In the genomic region with DNA sequence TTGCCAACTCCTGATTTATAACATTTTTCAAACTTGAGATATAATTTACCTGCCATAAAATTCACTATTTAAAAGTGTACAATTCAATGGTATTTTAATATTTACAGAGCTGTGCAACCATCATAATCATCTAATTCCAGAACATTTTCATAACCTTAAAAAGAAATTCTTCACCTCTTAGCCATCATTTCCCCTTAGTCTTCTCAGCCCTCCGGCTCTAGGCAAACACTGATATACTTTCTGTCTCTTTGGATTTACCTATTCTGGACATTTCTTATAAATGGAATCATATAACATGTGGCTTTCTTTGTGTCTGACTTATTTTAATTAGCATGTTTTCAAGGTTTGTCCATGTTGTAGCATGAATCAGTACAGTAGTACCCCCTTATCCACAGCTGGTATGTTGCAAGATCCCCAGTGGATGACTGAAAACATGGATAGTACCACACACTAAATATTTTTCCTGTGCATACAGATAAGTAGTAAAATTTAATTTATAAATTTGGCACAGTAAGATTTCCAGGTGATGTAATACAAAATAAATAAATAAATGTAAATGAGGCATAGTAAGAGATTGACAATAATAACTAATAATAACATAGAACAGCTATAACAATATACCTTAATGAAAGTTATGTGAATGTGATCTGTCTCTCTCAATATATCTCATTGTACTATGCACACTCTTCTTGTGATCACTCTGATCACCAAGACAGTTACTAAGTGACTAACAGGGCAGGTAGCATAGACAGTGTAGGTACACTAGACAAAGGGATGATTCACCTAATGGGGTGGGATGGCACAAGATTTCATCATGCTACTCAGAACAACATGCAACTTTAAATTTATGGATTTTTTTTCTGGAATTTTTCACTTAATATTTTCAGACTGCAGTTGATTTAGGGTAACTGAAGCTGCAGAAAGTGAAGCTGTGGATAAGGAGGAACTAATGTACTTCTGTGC, we compare ENCODE assay signal across 17 cellular contexts.
DNase-seq lines count a peak whose midpoint lies in the region; ATAC-seq and TF ChIP-seq lines count a peak whose summit lies in the region.
"Had no signal": no experiment of that assay in that cellular context is flagged by ENCODE, and none has a peak within 500 bp of the region (broad histone marks: within the 10 kb centered on the region; RNA-seq: fewer than 3 reads in every experiment).

No MANE protein-coding gene starts in this region.

- H3K36me3 ChIP-seq in spleen, result peaks cover 2 to 99% (median 55%) of the 10 kb centered on the region in 6 donors

- peak overlapping the region; percentile 53 to 81 for H3K27ac Mint-ChIP-seq in activated naive CD4-positive, alpha-beta T cell treated with anti-CD3 and anti-CD28 coated beads, Interleukin-2, amount 50 U/mL, for 72 hours
- peak overlapping the region; percentile 96 to 97 for H3K27ac Mint-ChIP-seq in stimulated activated naive CD8-positive, alpha-beta T cell treated with anti-CD3 and anti-CD28 coated beads, Interleukin-15, amount 100 ng/mL, for 72 hours
- H3K27ac Mint-ChIP-seq in osteocyte (ENCODE audit: unreplicated experiment), result no peak overlapping the region

- H3K4me3 ChIP-seq in fibroblast of pulmonary artery (replicated peaks; ENCODE audit: low read depth, low read length) (no peak overlapping the region), spleen (no peak overlapping the region)
- H3K4me3 ChIP-seq: pancreas had no signal

- 95 to 100% (median 97%) methylated on average over 1 of the region's 1 CpG for WGBS in spleen, 5 donors

- no peaks in the 10 kb centered on the region for H3K4me1 Mint-ChIP-seq in stimulated activated naive CD8-positive, alpha-beta T cell treated with anti-CD3 and anti-CD28 coated beads, Interleukin-15, amount 100 ng/mL, for 72 hours
- H3K4me1 Mint-ChIP-seq in osteocyte (ENCODE audit: unreplicated experiment), result peaks cover 8% of the 10 kb centered on the region

- CTCF ChIA-PET in RWPE1 (lab: Yijun Ruan, JAX), result no interaction called here

- H3K4me3 Mint-ChIP-seq in stimulated activated naive CD8-positive, alpha-beta T cell treated with anti-CD3 and anti-CD28 coated beads, Interleukin-15, amount 100 ng/mL, for 72 hours, result no peak overlapping the region
- H3K4me3 Mint-ChIP-seq in osteocyte (ENCODE audit: unreplicated experiment), result no peak overlapping the region

- POLR2A ChIA-PET in RWPE1 (lab: Yijun Ruan, JAX; ENCODE audit: low non-redundant PET), result no interaction called here

- no peaks in the 10 kb centered on the region for H3K9me3 ChIP-seq in spleen
- H3K9me3 ChIP-seq: pancreas had no signal

- ATAC-seq in activated naive CD4-positive, alpha-beta T cell treated with anti-CD3 and anti-CD28 coated beads, Interleukin-2, amount 50 U/mL, for 72 hours, result peak; percentile 79 to 87
- ATAC-seq in stimulated activated naive CD8-positive, alpha-beta T cell treated with anti-CD3 and anti-CD28 coated beads, Interleukin-15, amount 100 ng/mL, for 72 hours, result peak; percentile 96
- ATAC-seq: pancreas had no signal

- TF ChIP-seq CTCF in RWPE1 (conservative IDR thresholded peaks at IDR 0.05; ENCODE audit: low read depth) (no peak), fibroblast of pulmonary artery (IDR thresholded peaks at IDR 0.05; ENCODE audit: low read length, missing control alignments) (no peak), osteocyte (IDR thresholded peaks at IDR 0.05) (no peak), spleen (IDR thresholded peaks at IDR 0.05 in 8 of 11, conservative IDR thresholded peaks at IDR 0.05 in 3 of 11) (no peak)

- peaks cover 9 to 19% of the 10 kb centered on the region in 2 donors for H3K36me3 Mint-ChIP-seq in activated naive CD4-positive, alpha-beta T cell treated with anti-CD3 and anti-CD28 coated beads, Interleukin-2, amount 50 U/mL, for 72 hours
- H3K36me3 Mint-ChIP-seq in osteocyte (ENCODE audit: unreplicated experiment), result peaks cover 45% of the 10 kb centered on the region

- intact Hi-C loops in spleen (cut with DNase I; ENCODE audit: low total_unique reads), result no loop called here

- no peaks in the 10 kb centered on the region for H3K9me3 Mint-ChIP-seq in activated naive CD4-positive, alpha-beta T cell treated with anti-CD3 and anti-CD28 coated beads, Interleukin-2, amount 50 U/mL, for 72 hours
- no peaks in the 10 kb centered on the region for H3K9me3 Mint-ChIP-seq in stimulated activated naive CD8-positive, alpha-beta T cell treated with anti-CD3 and anti-CD28 coated beads, Interleukin-15, amount 100 ng/mL, for 72 hours
- no peaks in the 10 kb centered on the region for H3K9me3 Mint-ChIP-seq in osteocyte (ENCODE audit: unreplicated experiment)

- no peak for DNase-seq in activated naive CD4-positive, alpha-beta T cell treated with anti-CD3 and anti-CD28 coated beads, Interleukin-2, amount 50 U/mL, for 72 hours (ENCODE audit: low spot score in 2 of 2)
- DNase-seq in activated naive CD4-positive, alpha-beta T cell treated with Interleukin-2 at 50 U/mL for 16 hours, result no peak
- DNase-seq in RWPE1 (ENCODE audit: low spot score), result peak; percentile 65
- peak; percentile 18 for DNase-seq in fibroblast of pulmonary artery (ENCODE audit: low read depth)
- DNase-seq in stimulated activated naive CD8-positive, alpha-beta T cell treated with anti-CD3 and anti-CD28 coated beads, Interleukin-15, amount 100 ng/mL, for 72 hours, result no peak
- DNase-seq in pons (ENCODE audit: low spot score), result no peak
- DNase-seq in osteocyte (ENCODE audit: extremely low spot score, unreplicated experiment), result no peak
- DNase-seq in spleen, result no peak
- DNase-seq: activated CD4-positive, alpha-beta T cell treated with anti-CD3 and anti-CD28 coated beads, Interleukin-2, amount 50 U/mL, for 1 hour; activated gamma-delta T cell treated with Interleukin-2 at 50 U/mL for 16 hours; glutamatergic neuron; Karpas-422; kidney; NCI-H1694; NCI-H526; pancreas; RPMI8226 had no signal

- H3K27me3 ChIP-seq in spleen (replicated peaks in 1 of 7), result no peaks in the 10 kb centered on the region
- H3K27me3 ChIP-seq: pancreas had no signal

- H3K27ac ChIP-seq in RWPE1 (no peak overlapping the region), spleen (no peak overlapping the region)
- H3K27ac ChIP-seq: pancreas had no signal

- H3K27me3 Mint-ChIP-seq in stimulated activated naive CD8-positive, alpha-beta T cell treated with anti-CD3 and anti-CD28 coated beads, Interleukin-15, amount 100 ng/mL, for 72 hours, result no peaks in the 10 kb centered on the region
- H3K27me3 Mint-ChIP-seq in osteocyte (ENCODE audit: unreplicated experiment), result no peaks in the 10 kb centered on the region

- H3K4me1 ChIP-seq in spleen, result no peaks in the 10 kb centered on the region

- no peak for TF ChIP-seq POLR2A in spleen (IDR thresholded peaks at IDR 0.05)

Comparison
In these comparisons a context has a peak if more than half of its experiments do, and no peak if none do; other contexts are left out.
1. DNase-seq: peak in RWPE1 (single experiment) and fibroblast of pulmonary artery (single experiment); none in activated naive CD4-positive, alpha-beta T cell treated with anti-CD3 and anti-CD28 coated beads, Interleukin-2, amount 50 U/mL, for 72 hours (0 of 2), activated naive CD4-positive, alpha-beta T cell treated with Interleukin-2 at 50 U/mL for 16 hours (single experiment), stimulated activated naive CD8-positive, alpha-beta T cell treated with anti-CD3 and anti-CD28 coated beads, Interleukin-15, amount 100 ng/mL, for 72 hours (0 of 2), pons (single experiment), osteocyte (single experiment) and spleen (single experiment).